17 cellular contexts compared by ENCODE assay signal in the genomic region with DNA sequence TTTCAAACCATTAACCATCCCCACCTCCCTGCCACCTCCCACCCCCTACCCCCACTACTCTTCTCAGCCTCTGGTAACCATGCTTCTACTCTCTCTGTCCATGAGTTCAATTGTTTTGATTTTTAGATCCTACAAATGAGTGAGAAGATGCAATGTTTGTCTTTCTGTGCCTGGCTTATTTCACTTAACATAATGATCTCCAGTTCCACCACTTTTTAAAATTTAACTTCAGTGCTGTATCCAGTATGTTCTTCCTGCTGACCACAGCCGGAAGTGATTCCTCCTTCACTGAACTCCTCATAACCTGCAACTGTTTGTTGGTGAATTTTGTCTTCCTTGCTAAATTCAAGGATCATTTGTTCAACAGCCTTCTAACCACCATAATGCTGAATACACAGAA. TPM values are rescaled to one million over a fixed set of nuclear protein-coding genes. Genes with fewer than 3 reads are reported as not detected.
DNase-seq lines count a peak whose midpoint lies in the region; ATAC-seq, FAIRE-seq and TF ChIP-seq lines count a peak whose summit lies in the region.
"Had no signal": no experiment of that assay in that cellular context is flagged by ENCODE, and none has a peak within 500 bp of the region (broad histone marks: within the 10 kb centered on the region; RNA-seq: fewer than 3 reads in every experiment).

No MANE protein-coding gene starts in this region.

- peaks cover 70% of the 10 kb centered on the region for H3K4me1 ChIP-seq in A549

- peaks cover 55% of the 10 kb centered on the region for H3K4me1 Mint-ChIP-seq in progenitor cell of endocrine pancreas (ENCODE audit: low read depth)
- H3K4me1 Mint-ChIP-seq in glutamatergic neuron (ENCODE audit: low read depth, unreplicated experiment), result peaks cover 10% of the 10 kb centered on the region

- H3K4me3 Mint-ChIP-seq in progenitor cell of endocrine pancreas (ENCODE audit: low read depth) (no peak overlapping the region), glutamatergic neuron (ENCODE audit: unreplicated experiment) (no peak overlapping the region)
- H3K4me3 Mint-ChIP-seq: CD4-positive, CD25-positive, alpha-beta regulatory T cell; H9; IgD-negative memory B cell had no signal

- ATAC-seq in A549 (no peak), left ventricle myocardium superior (no peak)

- peak overlapping the region; percentile 82 for H3K4me2 ChIP-seq in A549
- H3K4me2 ChIP-seq: BLaER1 treated with 17β-estradiol and CSF1 and Interleukin-3, amounts not matched to agents 10 nM and 100 nM had no signal

- H3K27ac Mint-ChIP-seq in progenitor cell of endocrine pancreas, result peak overlapping the region; percentile 90
- no peak overlapping the region for H3K27ac Mint-ChIP-seq in glutamatergic neuron (ENCODE audit: unreplicated experiment)
- H3K27ac Mint-ChIP-seq: CD4-positive, CD25-positive, alpha-beta regulatory T cell; IgD-negative memory B cell had no signal

- H3K9me3 ChIP-seq in A549, result no peaks in the 10 kb centered on the region

- 53% methylated on average over 1 of the region's 1 CpG for WGBS in A549 (ENCODE audit: missing lambda C conversion rate)

- TF ChIP-seq RAD21 in A549 (conservative IDR thresholded peaks at IDR 0.05 in 1 of 2, IDR thresholded peaks at IDR 0.05 in 1 of 2), result no peak

- TF ChIP-seq CTCF in A549 (IDR thresholded peaks at IDR 0.05) (no peak), progenitor cell of endocrine pancreas (IDR thresholded peaks at IDR 0.05; ENCODE audit: unreplicated experiment) (no peak), glutamatergic neuron (IDR thresholded peaks at IDR 0.05; ENCODE audit: partially characterized antibody, unreplicated experiment) (no peak)

- POLR2A ChIA-PET in A549 (lab: Yijun Ruan, JAX), result interaction anchor here (2.0 kb wide), 1 partner anchor 256 kb away, joined by 13 read pairs; a partner anchor contains a TSS

- intact Hi-C loops in left ventricle myocardium superior (cut with micrococcal nuclease), result no loop called here

- TF ChIP-seq POLR2A in A549 (IDR thresholded peaks at IDR 0.05; ENCODE audit: low read length), result no peak

- CTCF ChIA-PET in A549 (lab: Yijun Ruan, JAX), result interaction anchor here (1.0 to 1.8 kb wide), 10 partner anchors 9 to 216 kb away, joined by 3 to 36 read pairs (median 6); no protein-coding TSS in a partner anchor

- H3K9me3 Mint-ChIP-seq in progenitor cell of endocrine pancreas (ENCODE audit: low read depth), result peaks cover 3% of the 10 kb centered on the region
- H3K9me3 Mint-ChIP-seq in glutamatergic neuron (ENCODE audit: unreplicated experiment), result peaks cover 2% of the 10 kb centered on the region
- H3K9me3 Mint-ChIP-seq: H9, IgD-negative memory B cell had no signal

- H3K27ac ChIP-seq in A549, result peak overlapping the region; percentile 93 to 97
- H3K27ac ChIP-seq: BLaER1 treated with 17β-estradiol and CSF1 and Interleukin-3, amounts not matched to agents 10 nM and 100 nM had no signal

- H3K36me3 Mint-ChIP-seq in progenitor cell of endocrine pancreas (ENCODE audit: insufficient read depth) (peaks cover 17% of the 10 kb centered on the region), glutamatergic neuron (ENCODE audit: unreplicated experiment) (no peaks in the 10 kb centered on the region)
- H3K36me3 Mint-ChIP-seq: CD4-positive, CD25-positive, alpha-beta regulatory T cell had no signal

- FAIRE-seq in A549 (lab: Jason Lieb, UNC), result no peak
- FAIRE-seq: G401.6, GM12891 had no signal

- no peak overlapping the region for H3K4me3 ChIP-seq in A549
- H3K4me3 ChIP-seq: BLaER1 treated with 17β-estradiol and CSF1 and Interleukin-3, amounts not matched to agents 10 nM and 100 nM had no signal

- H3K27me3 Mint-ChIP-seq in progenitor cell of endocrine pancreas (no peaks in the 10 kb centered on the region), glutamatergic neuron (ENCODE audit: unreplicated experiment) (peaks cover 6% of the 10 kb centered on the region)

- no peak for TF ChIP-seq EP300 in A549 (IDR thresholded peaks at IDR 0.05)

- DNase-seq in A549 (ENCODE audit: low read depth in 1 of 2, low spot score in 1 of 2) (no peak), HK-2 (ENCODE audit: unreplicated experiment) (peak; percentile 13), glomerular visceral epithelial cell (ENCODE audit: extremely low spot score) (peak; percentile 24), progenitor cell of endocrine pancreas (ENCODE audit: low spot score, unreplicated experiment) (no peak), left ventricle myocardium superior (no peak), glutamatergic neuron (no peak), medulla oblongata (ENCODE audit: extremely low spot score) (no peak)
- DNase-seq: 8988T; ACHN; CD4-positive, CD25-positive, alpha-beta regulatory T cell; DMS79; GOT3; H9 had no signal

TF ChIP-seq in A549, 52 proteins besides CTCF, POLR2A, EP300 and RAD21:
- no peak for TF ChIP-seq FOSL2 (IDR thresholded peaks at IDR 0.05)
- TF ChIP-seq FOSL2 (CRISPR knock-in tag; IDR thresholded peaks at IDR 0.05), result no peak
- no peak for TF ChIP-seq ZNF302 (CRISPR knock-in tag; IDR thresholded peaks at IDR 0.05)
- TF ChIP-seq JUNB (IDR thresholded peaks at IDR 0.05), result no peak
- TF ChIP-seq MAZ (IDR thresholded peaks at IDR 0.05; ENCODE audit: borderline replicate concordance, low read depth, low read length), result no peak
- no peak for TF ChIP-seq RCOR1 (IDR thresholded peaks at IDR 0.05; ENCODE audit: low read depth, low read length)
- no peak for TF ChIP-seq MAFK (IDR thresholded peaks at IDR 0.05; ENCODE audit: partially characterized antibody)
- TF ChIP-seq, protein P1, sequence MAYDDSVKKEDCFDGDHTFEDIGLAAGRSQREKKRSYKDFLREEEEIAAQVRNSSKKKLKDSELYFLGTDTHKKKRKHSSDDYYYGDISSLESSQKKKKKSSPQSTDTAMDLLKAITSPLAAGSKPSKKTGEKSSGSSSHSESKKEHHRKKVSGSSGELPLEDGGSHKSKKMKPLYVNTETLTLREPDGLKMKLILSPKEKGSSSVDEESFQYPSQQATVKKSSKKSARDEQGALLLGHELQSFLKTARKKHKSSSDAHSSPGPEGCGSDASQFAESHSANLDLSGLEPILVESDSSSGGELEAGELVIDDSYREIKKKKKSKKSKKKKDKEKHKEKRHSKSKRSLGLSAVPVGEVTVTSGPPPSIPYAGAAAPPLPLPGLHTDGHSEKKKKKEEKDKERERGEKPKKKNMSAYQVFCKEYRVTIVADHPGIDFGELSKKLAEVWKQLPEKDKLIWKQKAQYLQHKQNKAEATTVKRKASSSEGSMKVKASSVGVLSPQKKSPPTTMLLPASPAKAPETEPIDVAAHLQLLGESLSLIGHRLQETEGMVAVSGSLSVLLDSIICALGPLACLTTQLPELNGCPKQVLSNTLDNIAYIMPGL (CRISPR knock-in tag; IDR thresholded peaks at IDR 0.05; ENCODE audit: borderline replicate concordance), result no peak
- TF ChIP-seq, protein P2, sequence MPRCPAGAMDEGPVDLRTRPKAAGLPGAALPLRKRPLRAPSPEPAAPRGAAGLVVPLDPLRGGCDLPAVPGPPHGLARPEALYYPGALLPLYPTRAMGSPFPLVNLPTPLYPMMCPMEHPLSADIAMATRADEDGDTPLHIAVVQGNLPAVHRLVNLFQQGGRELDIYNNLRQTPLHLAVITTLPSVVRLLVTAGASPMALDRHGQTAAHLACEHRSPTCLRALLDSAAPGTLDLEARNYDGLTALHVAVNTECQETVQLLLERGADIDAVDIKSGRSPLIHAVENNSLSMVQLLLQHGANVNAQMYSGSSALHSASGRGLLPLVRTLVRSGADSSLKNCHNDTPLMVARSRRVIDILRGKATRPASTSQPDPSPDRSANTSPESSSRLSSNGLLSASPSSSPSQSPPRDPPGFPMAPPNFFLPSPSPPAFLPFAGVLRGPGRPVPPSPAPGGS (IDR thresholded peaks at IDR 0.05), result no peak
- TF ChIP-seq, protein P3, sequence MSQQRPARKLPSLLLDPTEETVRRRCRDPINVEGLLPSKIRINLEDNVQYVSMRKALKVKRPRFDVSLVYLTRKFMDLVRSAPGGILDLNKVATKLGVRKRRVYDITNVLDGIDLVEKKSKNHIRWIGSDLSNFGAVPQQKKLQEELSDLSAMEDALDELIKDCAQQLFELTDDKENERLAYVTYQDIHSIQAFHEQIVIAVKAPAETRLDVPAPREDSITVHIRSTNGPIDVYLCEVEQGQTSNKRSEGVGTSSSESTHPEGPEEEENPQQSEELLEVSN (IDR thresholded peaks at IDR 0.05; ENCODE audit: borderline replicate concordance, low read depth), result no peak
- TF ChIP-seq, protein P4, sequence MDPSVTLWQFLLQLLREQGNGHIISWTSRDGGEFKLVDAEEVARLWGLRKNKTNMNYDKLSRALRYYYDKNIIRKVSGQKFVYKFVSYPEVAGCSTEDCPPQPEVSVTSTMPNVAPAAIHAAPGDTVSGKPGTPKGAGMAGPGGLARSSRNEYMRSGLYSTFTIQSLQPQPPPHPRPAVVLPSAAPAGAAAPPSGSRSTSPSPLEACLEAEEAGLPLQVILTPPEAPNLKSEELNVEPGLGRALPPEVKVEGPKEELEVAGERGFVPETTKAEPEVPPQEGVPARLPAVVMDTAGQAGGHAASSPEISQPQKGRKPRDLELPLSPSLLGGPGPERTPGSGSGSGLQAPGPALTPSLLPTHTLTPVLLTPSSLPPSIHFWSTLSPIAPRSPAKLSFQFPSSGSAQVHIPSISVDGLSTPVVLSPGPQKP (IDR thresholded peaks at IDR 0.05; ENCODE audit: low read depth, low read length), result no peak
- no peak for TF ChIP-seq FOSB (CRISPR knock-in tag; IDR thresholded peaks at IDR 0.05)
- no peak for TF ChIP-seq HEYL (CRISPR knock-in tag; IDR thresholded peaks at IDR 0.05)
TF ChIP-seq in A549: peak in this region for 0.

RNA-seq across cellular contexts. Expression of a gene that starts 3.9 kb away (rescaled TPM):
- 49.0 and 64.5 TPM in 2 replicates for polyA plus RNA-seq in A549 (2011; rRNA removed)
- polyA plus RNA-seq in A549 (2012; cell fraction: cytosol; rRNA removed), result 36.9 and 38.4 TPM in 2 replicates
- 41.6 and 44.1 TPM in 2 replicates for polyA plus RNA-seq in A549 (2012; cell fraction: nucleus; rRNA removed)
- polyA plus RNA-seq in A549 (2017; fragmentation: RNase III; extraction: RNeasy Plus Mini Kit Qiagen cat#74134 plus additional on column Dnase treatment), result 49.5 to 65.0 TPM (median 60.6 TPM) in 3 replicates
- 27.1 and 28.1 TPM in 2 replicates for polyA minus RNA-seq in A549 (2011; rRNA and poly(A)+ RNA removed)
- total RNA-seq in progenitor cell of endocrine pancreas, result 90.3 and 101 TPM in 2 replicates
- total RNA-seq in left ventricle myocardium superior, result 3.9 TPM
- total RNA-seq in glutamatergic neuron (ENCODE audit: unreplicated experiment), result 2.2 TPM

Comparison
In these comparisons a context has a peak if more than half of its experiments do, and no peak if none do; other contexts are left out.
1. DNase-seq: peak in HK-2 (single experiment) and glomerular visceral epithelial cell (single experiment); none in A549 (0 of 2), progenitor cell of endocrine pancreas (single experiment), left ventricle myocardium superior (single experiment), glutamatergic neuron (single experiment) and medulla oblongata (single experiment).
2. RNA of a gene that starts 3.9 kb away (total RNA-seq): 90.3 to 101 TPM in progenitor cell of endocrine pancreas; 3.9 TPM in left ventricle myocardium superior (single experiment) and 2.2 TPM in glutamatergic neuron (single experiment); every median in the first group is over 10 times any median in the second.